1 cellular context compared by ENCODE assay signal in genomic region chr12:130839770-130840355, GRCh38.
TF ChIP-seq lines count a peak whose summit lies in the region.

No MANE protein-coding gene starts in this region.

TF ChIP-seq in K562, 482 proteins besides CTCF, POLR2A, EP300 and RAD21 (continues in another document):
- TF ChIP-seq BCLAF1 (IDR thresholded peaks at IDR 0.05; ENCODE audit: borderline replicate concordance in 1 of 2, control insufficient read depth in 1 of 2, low read depth in 2 of 2, low read length in 1 of 2) (no peak), SRSF1 (IDR thresholded peaks at IDR 0.05; ENCODE audit: low read depth, low read length) (no peak), BCL6 (CRISPR knock-in tag; IDR thresholded peaks at IDR 0.05) (no peak), MTF1 (CRISPR knock-in tag; IDR thresholded peaks at IDR 0.05; ENCODE audit: borderline replicate concordance) (no peak), SETDB1 (IDR thresholded peaks at IDR 0.05; ENCODE audit: low read length) (no peak), BRF2 (IDR thresholded peaks at IDR 0.05; ENCODE audit: borderline replicate concordance, insufficient read depth, insufficient read length) (no peak), MYBL2 (IDR thresholded peaks at IDR 0.05; ENCODE audit: low read depth) (no peak), MYBL2 (CRISPR knock-in tag; IDR thresholded peaks at IDR 0.05; ENCODE audit: borderline replicate concordance) (no peak), ATF1 (CRISPR knock-in tag; IDR thresholded peaks at IDR 0.05) (no peak), ATF1 (tag; IDR thresholded peaks at IDR 0.05) (0 out of 2 replicates have a peak, but pooled peaks have one; percentile 35), KDM1A (IDR thresholded peaks at IDR 0.05) (peak; percentile 47 to 63; a peak in 3 of 4 replicates), E2F8 (IDR thresholded peaks at IDR 0.05; ENCODE audit: low read depth, partially characterized antibody) (peak; percentile 2), HEY1 (CRISPR knock-in tag; IDR thresholded peaks at IDR 0.05; ENCODE audit: borderline replicate concordance) (no peak), STAT6 (CRISPR knock-in tag; IDR thresholded peaks at IDR 0.05) (no peak), NCOA6 (IDR thresholded peaks at IDR 0.05) (no peak), ZNF174 (CRISPR knock-in tag; IDR thresholded peaks at IDR 0.05) (no peak), ZFP36 (IDR thresholded peaks at IDR 0.05; ENCODE audit: low read depth, low read length, partially characterized antibody) (no peak), DIDO1 (tag; IDR thresholded peaks at IDR 0.05; ENCODE audit: low read depth) (no peak), KLF16 (IDR thresholded peaks at IDR 0.05) (no peak), TOE1 (IDR thresholded peaks at IDR 0.05; ENCODE audit: borderline replicate concordance) (no peak), TOE1 (CRISPR knock-in tag; IDR thresholded peaks at IDR 0.05; ENCODE audit: borderline replicate concordance, low read depth) (no peak), STAT5B (CRISPR knock-in tag; IDR thresholded peaks at IDR 0.05) (no peak), ID3 (CRISPR knock-in tag; IDR thresholded peaks at IDR 0.05) (no peak), ID3 (tag; IDR thresholded peaks at IDR 0.05) (no peak), NONO (IDR thresholded peaks at IDR 0.05; ENCODE audit: low read depth in 2 of 2, low read length in 1 of 2) (no peak), ZMIZ1 (IDR thresholded peaks at IDR 0.05; ENCODE audit: low read depth in 2 of 2, low read length in 2 of 2) (no peak), FUS (optimal IDR thresholded peaks at IDR 0.05; ENCODE audit: low read depth, low read length) (no peak), ASH1L (IDR thresholded peaks at IDR 0.05; ENCODE audit: borderline replicate concordance, low read depth, partially characterized antibody) (peak; percentile 2), ZNF318 (IDR thresholded peaks at IDR 0.05; ENCODE audit: borderline replicate concordance in 1 of 2, low read depth in 1 of 2) (no peak), ZBTB49 (CRISPR knock-in tag; IDR thresholded peaks at IDR 0.05; ENCODE audit: borderline replicate concordance) (no peak), SNAPC5 (CRISPR knock-in tag; IDR thresholded peaks at IDR 0.05) (no peak)
